13 cellular contexts compared by ENCODE assay signal in the genomic region with DNA sequence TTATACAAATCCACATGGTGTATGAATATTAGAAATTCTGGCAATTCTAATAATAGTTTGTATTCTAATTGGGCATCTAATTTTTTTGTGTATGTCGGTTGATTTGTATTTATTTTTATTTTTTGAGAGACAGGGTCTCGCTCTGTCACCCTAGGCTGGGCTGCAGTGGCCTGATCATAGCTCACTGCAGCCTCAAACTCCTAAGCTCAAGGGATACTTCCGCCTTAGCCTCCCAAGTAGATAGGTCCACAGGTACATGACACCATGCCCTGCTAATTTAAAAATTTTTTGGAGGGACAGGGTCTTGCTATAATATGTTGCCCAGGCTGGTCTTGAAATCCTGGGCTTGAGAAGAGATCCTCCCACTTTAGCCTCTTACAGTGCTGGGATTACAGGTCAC.
DNase-seq lines count a peak whose midpoint lies in the region; ATAC-seq and TF ChIP-seq lines count a peak whose summit lies in the region.
"Had no signal": no experiment of that assay in that cellular context is flagged by ENCODE, and none has a peak within 500 bp of the region (broad histone marks: within the 10 kb centered on the region; RNA-seq: fewer than 3 reads in every experiment).

No MANE protein-coding gene starts in this region.

- peak overlapping the region in 2 of 7 donors; percentile 81 to 89 for H3K4me3 Mint-ChIP-seq in CD8-positive, alpha-beta memory T cell
- H3K4me3 Mint-ChIP-seq in activated CD8-positive, alpha-beta T cell treated with anti-CD3 and anti-CD28 coated beads for 36 hours, result no peak overlapping the region
- H3K4me3 Mint-ChIP-seq in mesothelial cell of epicardium, result no peak overlapping the region
- H3K4me3 Mint-ChIP-seq: brain, WTC11 had no signal

- no peaks in the 10 kb centered on the region for H3K9me3 Mint-ChIP-seq in CD8-positive, alpha-beta memory T cell
- no peaks in the 10 kb centered on the region for H3K9me3 Mint-ChIP-seq in activated CD8-positive, alpha-beta T cell treated with anti-CD3 and anti-CD28 coated beads for 36 hours
- no peaks in the 10 kb centered on the region for H3K9me3 Mint-ChIP-seq in mesothelial cell of epicardium
- H3K9me3 Mint-ChIP-seq: brain, WTC11 had no signal

- intact Hi-C loops in activated CD8-positive, alpha-beta T cell treated with anti-CD3 and anti-CD28 coated beads for 36 hours (cut with micrococcal nuclease), result loop anchor here (5.0 to 10.0 kb wide), 2 partner anchors 415 to 487 kb away; a partner anchor contains a TSS

- no peak for DNase-seq in CD8-positive, alpha-beta memory T cell
- no peak for DNase-seq in activated CD8-positive, alpha-beta T cell treated with anti-CD3 and anti-CD28 coated beads for 36 hours
- DNase-seq in mesothelial cell of epicardium (ENCODE audit: low spot score in 2 of 2, unreplicated experiment in 2 of 2), result no peak
- DNase-seq in EL, result no peak
- DNase-seq in NCI-H748 (lab: John Stamatoyannopoulos, UW; ENCODE audit: unreplicated experiment), result no peak
- DNase-seq in RWPE1 (ENCODE audit: low spot score), result no peak
- DNase-seq: glutamatergic neuron, MM.1S had no signal

- POLR2A ChIA-PET in CD8-positive, alpha-beta memory T cell (lab: Charles Lee), result no interaction called here
- POLR2A ChIA-PET in activated CD8-positive, alpha-beta T cell treated with anti-CD3 and anti-CD28 coated beads for 36 hours (lab: Charles Lee), result interaction anchor here (1.1 to 1.4 kb wide), 2 partner anchors 343 to 370 kb away, joined by 3 to 4 read pairs; no protein-coding TSS in a partner anchor
- POLR2A ChIA-PET in RWPE1 (lab: Yijun Ruan, JAX; ENCODE audit: low non-redundant PET), result no interaction called here

- TF ChIP-seq CTCF in 22Rv1 (IDR thresholded peaks at IDR 0.05) (no peak), mesothelial cell of epicardium (IDR thresholded peaks at IDR 0.05; ENCODE audit: unreplicated experiment) (no peak), RWPE1 (conservative IDR thresholded peaks at IDR 0.05; ENCODE audit: low read depth) (no peak)
- no peak for TF ChIP-seq CTCF in activated CD8-positive, alpha-beta T cell treated with anti-CD3 and anti-CD28 coated beads for 36 hours (IDR thresholded peaks at IDR 0.05)

- H3K27me3 ChIP-seq in CD8-positive, alpha-beta memory T cell (ENCODE audit: insufficient read depth, low read length, poor library complexity, severe bottlenecking), result no peaks in the 10 kb centered on the region

- no peak for ATAC-seq in activated CD8-positive, alpha-beta T cell treated with anti-CD3 and anti-CD28 coated beads for 36 hours
- no peak for ATAC-seq in HG03457 (IDR thresholded peaks at IDR 0.05; ENCODE audit: unreplicated experiment)
- ATAC-seq: WTC11 had no signal

- no peaks in the 10 kb centered on the region for H3K9me3 ChIP-seq in CD8-positive, alpha-beta memory T cell (ENCODE audit: low read length)
- H3K9me3 ChIP-seq: HAP-1 had no signal

- peak overlapping the region; percentile 43 for H3K27ac ChIP-seq in 22Rv1
- peak overlapping the region; percentile 40 for H3K27ac ChIP-seq in CD8-positive, alpha-beta memory T cell (ENCODE audit: low read depth, low read length)
- H3K27ac ChIP-seq in RWPE1, result no peak overlapping the region

- H3K4me3 ChIP-seq in CD8-positive, alpha-beta memory T cell (ENCODE audit: low read length), result no peak overlapping the region
- H3K4me3 ChIP-seq: HAP-1 had no signal

- H3K4me1 Mint-ChIP-seq in CD8-positive, alpha-beta memory T cell, result peaks cover 13 to 19% (median 17%) of the 10 kb centered on the region in 3 donors
- H3K4me1 Mint-ChIP-seq in activated CD8-positive, alpha-beta T cell treated with anti-CD3 and anti-CD28 coated beads for 36 hours (ENCODE audit: low read depth), result peaks cover 31% of the 10 kb centered on the region
- peaks cover 10% of the 10 kb centered on the region for H3K4me1 Mint-ChIP-seq in mesothelial cell of epicardium

- peaks cover 9% of the 10 kb centered on the region for H3K4me1 ChIP-seq in CD8-positive, alpha-beta memory T cell (ENCODE audit: insufficient read depth, low read length)

- peaks cover 6 to 44% (median 20%) of the 10 kb centered on the region in 3 donors for H3K36me3 Mint-ChIP-seq in CD8-positive, alpha-beta memory T cell
- H3K36me3 Mint-ChIP-seq in activated CD8-positive, alpha-beta T cell treated with anti-CD3 and anti-CD28 coated beads for 36 hours (ENCODE audit: low read depth), result peaks cover 17% of the 10 kb centered on the region
- H3K36me3 Mint-ChIP-seq in mesothelial cell of epicardium, result peaks cover 16% of the 10 kb centered on the region

- CTCF ChIA-PET in CD8-positive, alpha-beta memory T cell (lab: Charles Lee), result interaction anchor here (2.3 kb wide), 1 partner anchor 483 kb away, joined by 13 read pairs; no protein-coding TSS in a partner anchor
- CTCF ChIA-PET in activated CD8-positive, alpha-beta T cell treated with anti-CD3 and anti-CD28 coated beads for 36 hours (lab: Charles Lee), result interaction anchor here (1.0 to 4.3 kb wide), 2 partner anchors 291 to 483 kb away, joined by 4 to 35 read pairs; no protein-coding TSS in a partner anchor
- CTCF ChIA-PET in RWPE1 (lab: Yijun Ruan, JAX), result interaction anchor here (4.2 kb wide), 1 partner anchor 291 kb away, joined by 35 read pairs; no protein-coding TSS in a partner anchor

- peak overlapping the region; percentile 68 to 98 (median 94) for H3K27ac Mint-ChIP-seq in CD8-positive, alpha-beta memory T cell
- H3K27ac Mint-ChIP-seq in activated CD8-positive, alpha-beta T cell treated with anti-CD3 and anti-CD28 coated beads for 36 hours, result peak overlapping the region; percentile 89
- peak overlapping the region; percentile 47 for H3K27ac Mint-ChIP-seq in mesothelial cell of epicardium

- H3K36me3 ChIP-seq in CD8-positive, alpha-beta memory T cell (ENCODE audit: insufficient read depth, low read length), result peaks cover 6% of the 10 kb centered on the region

- H3K27me3 Mint-ChIP-seq in CD8-positive, alpha-beta memory T cell, result no peaks in the 10 kb centered on the region
- no peaks in the 10 kb centered on the region for H3K27me3 Mint-ChIP-seq in activated CD8-positive, alpha-beta T cell treated with anti-CD3 and anti-CD28 coated beads for 36 hours
- H3K27me3 Mint-ChIP-seq in mesothelial cell of epicardium (ENCODE audit: low read depth), result no peaks in the 10 kb centered on the region
- H3K27me3 Mint-ChIP-seq: brain had no signal
